ENCODE assay signal across 23 cellular contexts in the genomic region with DNA sequence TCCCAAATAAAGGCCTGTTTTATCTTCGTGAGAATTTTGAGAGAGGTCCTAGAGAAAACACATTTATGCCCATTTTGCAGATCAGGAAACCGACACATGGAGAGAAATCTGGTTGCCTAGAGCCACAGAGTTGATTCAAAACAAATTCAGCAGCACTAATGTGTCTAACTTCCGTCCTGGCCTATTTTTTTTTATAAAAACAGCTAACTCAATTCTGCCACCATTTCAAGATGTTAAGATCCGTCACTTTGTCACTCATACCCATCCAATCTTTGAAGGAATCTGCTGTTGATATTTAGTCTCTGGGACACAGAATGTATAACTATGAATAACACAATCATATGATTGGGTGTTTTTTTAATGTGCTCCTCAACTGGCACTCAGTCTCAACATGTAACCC.
DNase-seq lines count a peak whose midpoint lies in the region; ATAC-seq and TF ChIP-seq lines count a peak whose summit lies in the region.
"Had no signal": no experiment of that assay in that cellular context is flagged by ENCODE, and none has a peak within 500 bp of the region (broad histone marks: within the 10 kb centered on the region; RNA-seq: fewer than 3 reads in every experiment).

No MANE protein-coding gene starts in this region.

- WGBS in right cardiac atrium, result 88% methylated on average over 4 of the region's 4 CpGs

- no peaks in the 10 kb centered on the region for H3K36me3 Mint-ChIP-seq in T-cell
- H3K36me3 Mint-ChIP-seq: CD14-positive monocyte had no signal

- intact Hi-C loops in left ventricle myocardium inferior (cut with micrococcal nuclease) (no loop called here), right cardiac atrium (cut with DNase I) (no loop called here), vagina (cut with DNase I) (no loop called here)

- POLR2A ChIA-PET in T-cell (lab: Charles Lee), result no interaction called here

- peaks cover 15% of the 10 kb centered on the region for H3K4me1 ChIP-seq in left ventricle myocardium inferior
- H3K4me1 ChIP-seq in right cardiac atrium (ENCODE audit: control insufficient read depth, insufficient read depth, low read length), result peaks cover 2% of the 10 kb centered on the region
- peaks cover 32% of the 10 kb centered on the region for H3K4me1 ChIP-seq in vagina
- H3K4me1 ChIP-seq in HAP-1, result no peaks in the 10 kb centered on the region

- TF ChIP-seq CTCF in left ventricle myocardium inferior (IDR thresholded peaks at IDR 0.05; ENCODE audit: borderline replicate concordance), result no peak
- no peak for TF ChIP-seq CTCF in vagina (IDR thresholded peaks at IDR 0.05)

- peaks cover 2 to 4% of the 10 kb centered on the region in 2 donors for H3K27me3 Mint-ChIP-seq in T-cell

- H3K27me3 ChIP-seq in left ventricle myocardium inferior (ENCODE audit: low read depth), result no peaks in the 10 kb centered on the region
- no peaks in the 10 kb centered on the region for H3K27me3 ChIP-seq in right cardiac atrium (ENCODE audit: control insufficient read depth, insufficient read depth)
- H3K27me3 ChIP-seq in vagina, result no peaks in the 10 kb centered on the region
- no peaks in the 10 kb centered on the region for H3K27me3 ChIP-seq in HAP-1 (ENCODE audit: low read depth)

- H3K27ac Mint-ChIP-seq in T-cell, result peak overlapping the region; percentile 23 to 91
- H3K27ac Mint-ChIP-seq: CD14-positive monocyte had no signal

- H3K4me3 Mint-ChIP-seq in T-cell, result no peak overlapping the region
- H3K4me3 Mint-ChIP-seq: CD14-positive monocyte had no signal

- DNase-seq in left ventricle myocardium inferior, result no peak
- DNase-seq in right cardiac atrium, result no peak
- no peak for DNase-seq in T-cell
- peak; percentile 37 for DNase-seq in central memory CD4-positive, alpha-beta T cell
- DNase-seq in vagina (ENCODE audit: extremely low spot score in 2 of 2), result no peak
- no peak for DNase-seq in HAP-1 (ENCODE audit: low spot score in 2 of 2)
- DNase-seq: ACHN, DMS53, EL, GM23248, HCEC 1CT, NCI-H1417 treated with DMSO at 0.1 percent for 48 hours, NCI-H187 treated with DMSO at 0.1 percent for 48 hours, NCI-H226, NCI-H524, PC-3, RPMI8226, SIG-M5 had no signal

- no peak for ATAC-seq in right cardiac atrium
- peak in 1 of 4 experiments; percentile 28 for ATAC-seq in T-cell (replicated peaks in 1 of 4)
- ATAC-seq in HG02763 (IDR thresholded peaks at IDR 0.05; ENCODE audit: unreplicated experiment), result no peak
- ATAC-seq: GM12878, PC-3 had no signal

- H3K36me3 ChIP-seq in left ventricle myocardium inferior, result no peaks in the 10 kb centered on the region
- H3K36me3 ChIP-seq in vagina, result no peaks in the 10 kb centered on the region
- H3K36me3 ChIP-seq in HAP-1 (replicated peaks), result no peaks in the 10 kb centered on the region

- no peaks in the 10 kb centered on the region for H3K9me3 Mint-ChIP-seq in T-cell

- H3K9me3 ChIP-seq in left ventricle myocardium inferior (replicated peaks), result no peaks in the 10 kb centered on the region
- H3K9me3 ChIP-seq in right cardiac atrium (ENCODE audit: control insufficient read depth, low read length), result no peaks in the 10 kb centered on the region
- H3K9me3 ChIP-seq in vagina, result no peaks in the 10 kb centered on the region
- H3K9me3 ChIP-seq in HAP-1, result no peaks in the 10 kb centered on the region

- in situ Hi-C loops in HAP-1 (cut with MboI; ENCODE audit: low sequenced_read_pairs), result no loop called here

- H3K4me3 ChIP-seq in left ventricle myocardium inferior (no peak overlapping the region), right cardiac atrium (ENCODE audit: low read length) (no peak overlapping the region), vagina (no peak overlapping the region), HAP-1 (no peak overlapping the region)
- H3K4me3 ChIP-seq: GM12878, GM23248 had no signal

- no peak for TF ChIP-seq POLR2A in vagina (IDR thresholded peaks at IDR 0.05)

- H3K27ac ChIP-seq in left ventricle myocardium inferior (replicated peaks) (peak overlapping the region; percentile 74), right cardiac atrium (ENCODE audit: low read length) (no peak overlapping the region), vagina (peak overlapping the region; percentile 15)
- H3K27ac ChIP-seq: GM23248, HL-60, KMS-11 had no signal

- H3K4me1 Mint-ChIP-seq in T-cell, result peaks cover 36 to 61% (median 53%) of the 10 kb centered on the region in 3 donors

- CTCF ChIA-PET in T-cell (lab: Charles Lee), result no interaction called here
